In genomic region chr17:50151937-50152547, GRCh38 we compare ENCODE assay signal across 8 cellular contexts. TPM values are rescaled to one million over a fixed set of nuclear protein-coding genes. Genes with fewer than 3 reads are reported as not detected.
DNase-seq lines count a peak whose midpoint lies in the region; ATAC-seq, FAIRE-seq and TF ChIP-seq lines count a peak whose summit lies in the region.

No MANE protein-coding gene starts in this region.

- peak overlapping the region; percentile 88 for H3K27ac Mint-ChIP-seq in stimulated activated effector memory CD8-positive, alpha-beta T cell treated with anti-CD3 and anti-CD28 coated beads, Interleukin-12 subunit alpha, Interleukin-12 subunit beta, amount 100 ng/mL, for 72 hours

- peak; percentile 83 for DNase-seq in D721Med (ENCODE audit: insufficient read length, low spot score)
- DNase-seq in HFF-Myc (ENCODE audit: extremely low read depth, low read depth) = peak; percentile 88
- DNase-seq in NCI-H2196 treated with DMSO at 0.1 percent for 48 hours (lab: John Stamatoyannopoulos, UW; ENCODE audit: unreplicated experiment) = peak; percentile 94
- DNase-seq in effector CD4-positive, alpha-beta T cell = peak; percentile 35
- peak; percentile 83 to 97 for DNase-seq in lower leg skin (ENCODE audit: low spot score in 2 of 2)
- DNase-seq in stimulated activated effector memory CD8-positive, alpha-beta T cell treated with anti-CD3 and anti-CD28 coated beads, Interleukin-12 subunit alpha, Interleukin-12 subunit beta, amount 100 ng/mL, for 72 hours (ENCODE audit: low spot score in 2 of 2) = peak in 1 of 2 donors; percentile 79

- no peak for TF ChIP-seq POLR2A in lower leg skin (IDR thresholded peaks at IDR 0.05)

- 1% methylated on average over 12 of the region's 12 CpGs for WGBS in lower leg skin, 2 donors

- peaks cover 37% of the 10 kb centered on the region for H3K36me3 Mint-ChIP-seq in stimulated activated effector memory CD8-positive, alpha-beta T cell treated with anti-CD3 and anti-CD28 coated beads, Interleukin-12 subunit alpha, Interleukin-12 subunit beta, amount 100 ng/mL, for 72 hours

- intact Hi-C loops in lower leg skin (cut with DNase I; ENCODE audit: low total_unique reads) = no loop called here

- H3K9me3 Mint-ChIP-seq in stimulated activated effector memory CD8-positive, alpha-beta T cell treated with anti-CD3 and anti-CD28 coated beads, Interleukin-12 subunit alpha, Interleukin-12 subunit beta, amount 100 ng/mL, for 72 hours = no peaks in the 10 kb centered on the region

- no peak for TF ChIP-seq CTCF in D721Med (IDR thresholded peaks at IDR 0.05; ENCODE audit: insufficient read depth, missing control alignments)
- TF ChIP-seq CTCF in HFF-Myc (IDR thresholded peaks at IDR 0.05; ENCODE audit: low read depth, low read length, missing control alignments) = no peak
- no peak for TF ChIP-seq CTCF in VCaP (conservative IDR thresholded peaks at IDR 0.05)
- TF ChIP-seq CTCF in lower leg skin (IDR thresholded peaks at IDR 0.05) = no peak

- peaks cover 22% of the 10 kb centered on the region for H3K4me1 Mint-ChIP-seq in stimulated activated effector memory CD8-positive, alpha-beta T cell treated with anti-CD3 and anti-CD28 coated beads, Interleukin-12 subunit alpha, Interleukin-12 subunit beta, amount 100 ng/mL, for 72 hours

- no peak for FAIRE-seq in D721Med (lab: Jason Lieb, UNC)

- peak overlapping the region; percentile 86; the same call in 1 of the 2 replicates for H3K27ac ChIP-seq in VCaP

- ATAC-seq in stimulated activated effector memory CD8-positive, alpha-beta T cell treated with anti-CD3 and anti-CD28 coated beads, Interleukin-12 subunit alpha, Interleukin-12 subunit beta, amount 100 ng/mL, for 72 hours = peak; percentile 14
- ATAC-seq in GM19452 (IDR thresholded peaks at IDR 0.05; ENCODE audit: unreplicated experiment) = no peak

- H3K4me3 ChIP-seq in HFF-Myc (replicated peaks; ENCODE audit: low read depth, low read length) = peak overlapping the region; percentile 87
- peak overlapping the region; percentile 13 for H3K4me3 ChIP-seq in lower leg skin (ENCODE audit: low read depth, poor library complexity, severe bottlenecking)

- peak overlapping the region; percentile 97 for H3K4me3 Mint-ChIP-seq in stimulated activated effector memory CD8-positive, alpha-beta T cell treated with anti-CD3 and anti-CD28 coated beads, Interleukin-12 subunit alpha, Interleukin-12 subunit beta, amount 100 ng/mL, for 72 hours

RNA-seq across cellular contexts. Expression of gene PPP1R9B, which starts 1.6 kb away (rescaled TPM):
- total RNA-seq in lower leg skin = 10 to 100 TPM; 20.7 to 31.9 (median 29.5) TPM

RNA-seq across cellular contexts. Expression of gene SGCA, which starts 13.8 kb away (rescaled TPM):
- 1 to 10 TPM; 1.0 to 9.9 (median 5.6) TPM for total RNA-seq in lower leg skin

RNA-seq across cellular contexts. Expression of gene SAMD14, which starts 22.1 kb away (rescaled TPM):
- total RNA-seq in lower leg skin = under 1 TPM in 1 of 4 donors, not detected in 3; 0.39 TPM

RNA-seq across cellular contexts. Expression of gene COL1A1, which starts 49.4 kb away (rescaled TPM):
- total RNA-seq in lower leg skin = 10 to 100 TPM; 15.0 to 90.5 (median 25.8) TPM

RNA-seq across cellular contexts. Expression of gene PDK2, which starts 56.9 kb away (rescaled TPM):
- 10 to 100 TPM; 35.6 to 86.6 (median 57.0) TPM for total RNA-seq in lower leg skin
